Comparison of ENCODE assay signal across 1 cellular context in genomic region chr14:20688167-20688839, GRCh38.
TF ChIP-seq lines count a peak whose summit lies in the region.

Gene ANG (plus strand): TSS chr14:20688764. CDS start chr14:20693565, 4,801 bp downstream.

TF ChIP-seq in HepG2, 621 proteins besides CTCF, POLR2A, EP300 and RAD21 (continued from another document and continues in another):
- TF ChIP-seq GMEB2 (CRISPR knock-in tag; IDR thresholded peaks at IDR 0.05; ENCODE audit: low read depth) (no peak), SOX5 (CRISPR knock-in tag; IDR thresholded peaks at IDR 0.05; ENCODE audit: borderline replicate concordance) (peak; percentile 40; the same call in 1 of the 2 replicates), HES4 (CRISPR knock-in tag; IDR thresholded peaks at IDR 0.05; ENCODE audit: borderline replicate concordance) (no peak), ZUFSP (CRISPR knock-in tag; IDR thresholded peaks at IDR 0.05; ENCODE audit: borderline replicate concordance) (no peak), PHB2 (IDR thresholded peaks at IDR 0.05; ENCODE audit: partially characterized antibody) (no peak), ZXDC (CRISPR knock-in tag; IDR thresholded peaks at IDR 0.05) (no peak), ZNF430 (CRISPR knock-in tag; IDR thresholded peaks at IDR 0.05) (peak; percentile 70; the same call in 1 of the 2 replicates), FOSL1 (CRISPR knock-in tag; IDR thresholded peaks at IDR 0.05; ENCODE audit: borderline replicate concordance) (no peak), SMARCC2 (IDR thresholded peaks at IDR 0.05) (no peak), SMAD9 (CRISPR knock-in tag; IDR thresholded peaks at IDR 0.05) (no peak), SMAD3 (CRISPR knock-in tag; IDR thresholded peaks at IDR 0.05) (no peak), SOX6 (IDR thresholded peaks at IDR 0.05) (no peak), SOX6 (CRISPR knock-in tag; IDR thresholded peaks at IDR 0.05) (peak; percentile 61), ZNF850 (CRISPR knock-in tag; conservative IDR thresholded peaks at IDR 0.05) (no peak), TGIF2 (CRISPR knock-in tag; IDR thresholded peaks at IDR 0.05) (0 out of 2 replicates have a peak, but pooled peaks have one; percentile 16), ZNF740 (CRISPR knock-in tag; IDR thresholded peaks at IDR 0.05) (no peak), TMF1 (CRISPR knock-in tag; IDR thresholded peaks at IDR 0.05; ENCODE audit: low read depth) (no peak), ETV6 (CRISPR knock-in tag; conservative IDR thresholded peaks at IDR 0.05) (no peak), SALL1 (CRISPR knock-in tag; IDR thresholded peaks at IDR 0.05) (no peak; the same call in 1 of the 2 replicates), RXRA (CRISPR knock-in tag; IDR thresholded peaks at IDR 0.05) (peak; percentile 83; the same call in 1 of the 2 replicates), ZNF792 (CRISPR knock-in tag; IDR thresholded peaks at IDR 0.05) (no peak), ZNF883 (CRISPR knock-in tag; IDR thresholded peaks at IDR 0.05; ENCODE audit: not compliant biosample characterization) (no peak), ZNF205 (CRISPR knock-in tag; IDR thresholded peaks at IDR 0.05) (no peak), ZBTB37 (CRISPR knock-in tag; IDR thresholded peaks at IDR 0.05) (no peak), IRF2 (CRISPR knock-in tag; IDR thresholded peaks at IDR 0.05) (no peak; the same call in 1 of the 2 replicates), ZIK1 (CRISPR knock-in tag; IDR thresholded peaks at IDR 0.05; ENCODE audit: borderline replicate concordance, low read depth) (no peak), ZBTB20 (CRISPR knock-in tag; IDR thresholded peaks at IDR 0.05; ENCODE audit: borderline replicate concordance, low read depth) (peak; percentile 68; the same call in 1 of the 2 replicates), RFXAP (CRISPR knock-in tag; IDR thresholded peaks at IDR 0.05; ENCODE audit: borderline replicate concordance) (no peak), ZNF350 (CRISPR knock-in tag; IDR thresholded peaks at IDR 0.05; ENCODE audit: borderline replicate concordance, low read depth) (no peak), JARID2 (CRISPR knock-in tag; IDR thresholded peaks at IDR 0.05; ENCODE audit: insufficient replicate concordance) (no peak), ZNF3 (CRISPR knock-in tag; IDR thresholded peaks at IDR 0.05) (no peak), MLXIP (CRISPR knock-in tag; IDR thresholded peaks at IDR 0.05; ENCODE audit: borderline replicate concordance) (no peak), NCOA5 (CRISPR knock-in tag; IDR thresholded peaks at IDR 0.05) (no peak), DMTF1 (CRISPR knock-in tag; IDR thresholded peaks at IDR 0.05) (no peak), ZFP62 (CRISPR knock-in tag; IDR thresholded peaks at IDR 0.05) (no peak), ZNF781 (CRISPR knock-in tag; IDR thresholded peaks at IDR 0.05; ENCODE audit: borderline replicate concordance, not compliant biosample characterization) (no peak), ATF1 (CRISPR knock-in tag; IDR thresholded peaks at IDR 0.05) (no peak), TARDBP (CRISPR knock-in tag; IDR thresholded peaks at IDR 0.05) (0 out of 2 replicates have a peak, but pooled peaks have one; percentile 5), MXI1 (IDR thresholded peaks at IDR 0.05; ENCODE audit: borderline replicate concordance, low read depth, low read length) (no peak), ZNF766 (CRISPR knock-in tag; IDR thresholded peaks at IDR 0.05; ENCODE audit: borderline replicate concordance) (no peak), SIN3A (IDR thresholded peaks at IDR 0.05; ENCODE audit: borderline replicate concordance, low read depth, low read length) (peak; percentile 36; the same call in 1 of the 2 replicates), CHCHD3 (CRISPR knock-in tag; IDR thresholded peaks at IDR 0.05) (no peak), FIP1L1 (IDR thresholded peaks at IDR 0.05; ENCODE audit: borderline replicate concordance, insufficient read depth, low read depth, low read length) (no peak), ZNF878 (CRISPR knock-in tag; IDR thresholded peaks at IDR 0.05) (no peak), AGO2 (optimal IDR thresholded peaks at IDR 0.05; ENCODE audit: low read depth, low read length) (no peak), SUZ12 (IDR thresholded peaks at IDR 0.05; ENCODE audit: low read depth, low read length) (no peak), ZNF670 (CRISPR knock-in tag; IDR thresholded peaks at IDR 0.05; ENCODE audit: borderline replicate concordance) (no peak), MAFK (conservative IDR thresholded peaks at IDR 0.05 in 1 of 2, IDR thresholded peaks at IDR 0.05 in 1 of 2; ENCODE audit: low read length in 2 of 2) (no peak), DDIT3 (CRISPR knock-in tag; IDR thresholded peaks at IDR 0.05) (no peak), KLF9 (CRISPR knock-in tag; IDR thresholded peaks at IDR 0.05; ENCODE audit: low read depth) (no peak), SNAPC5 (CRISPR knock-in tag; IDR thresholded peaks at IDR 0.05; ENCODE audit: borderline replicate concordance) (no peak), ZNF343 (CRISPR knock-in tag; IDR thresholded peaks at IDR 0.05) (no peak), KLF6 (CRISPR knock-in tag; IDR thresholded peaks at IDR 0.05) (no peak), ZNF75D (CRISPR knock-in tag; IDR thresholded peaks at IDR 0.05; ENCODE audit: borderline replicate concordance) (no peak), ZNF674 (CRISPR knock-in tag; IDR thresholded peaks at IDR 0.05; ENCODE audit: low read depth) (no peak), SOX13 (IDR thresholded peaks at IDR 0.05) (no peak; the same call in 1 of the 2 replicates), SOX13 (CRISPR knock-in tag; conservative IDR thresholded peaks at IDR 0.05 in 1 of 2, IDR thresholded peaks at IDR 0.05 in 1 of 2) (peak in 1 of 2 experiments; percentile 80; a peak in 1 of 4 replicates), ZNF572 (CRISPR knock-in tag; IDR thresholded peaks at IDR 0.05) (no peak), ZNF761 (CRISPR knock-in tag; conservative IDR thresholded peaks at IDR 0.05) (no peak), ZNF337 (CRISPR knock-in tag; IDR thresholded peaks at IDR 0.05; ENCODE audit: borderline replicate concordance, low read depth) (no peak), CC2D1A (CRISPR knock-in tag; IDR thresholded peaks at IDR 0.05) (no peak), ZSCAN9 (CRISPR knock-in tag; IDR thresholded peaks at IDR 0.05; ENCODE audit: borderline replicate concordance) (no peak), TCF7 (IDR thresholded peaks at IDR 0.05; ENCODE audit: low read depth) (0 out of 2 replicates have a peak, but pooled peaks have one; percentile 30), TEAD3 (CRISPR knock-in tag; optimal IDR thresholded peaks at IDR 0.05; ENCODE audit: borderline replicate concordance) (no peak), PCBP2 (optimal IDR thresholded peaks at IDR 0.05; ENCODE audit: low read depth, low read length, poor library complexity, severe bottlenecking) (no peak), PHF5A (CRISPR knock-in tag; IDR thresholded peaks at IDR 0.05; ENCODE audit: low read depth, unreplicated experiment) (no peak), SRSF9 (IDR thresholded peaks at IDR 0.05; ENCODE audit: borderline replicate concordance, insufficient read depth, low read depth, low read length, poor library complexity, severe bottlenecking) (no peak)
